16 cellular contexts compared by ENCODE assay signal in the genomic region with DNA sequence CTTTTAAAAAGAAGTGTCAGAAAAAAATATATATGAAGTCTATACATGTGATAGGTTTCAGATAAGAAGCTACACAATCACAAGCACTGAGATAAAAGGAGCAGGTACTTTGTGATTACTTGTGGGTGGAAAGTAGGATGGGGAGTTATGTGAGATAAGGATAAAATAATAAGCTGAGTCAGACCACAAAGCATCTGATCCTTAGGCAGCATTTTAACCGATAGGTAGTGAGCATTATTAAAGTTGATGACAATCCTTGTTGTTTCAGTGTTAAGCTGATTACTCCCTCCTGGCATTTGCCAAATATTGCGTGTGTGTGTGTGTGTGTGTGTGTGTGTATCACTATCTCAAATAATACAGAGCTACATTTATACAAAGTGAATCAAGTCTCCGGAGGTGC.
A peak's percentile ranks its signal among the peaks of the same experiment; 100 is the strongest.
DNase-seq lines count a peak whose midpoint lies in the region; TF ChIP-seq lines count a peak whose summit lies in the region.
"Had no signal": no experiment of that assay in that cellular context is flagged by ENCODE, and none has a peak within 500 bp of the region (broad histone marks: within the 10 kb centered on the region; RNA-seq: fewer than 3 reads in every experiment).

No MANE protein-coding gene starts in this region.

- TF ChIP-seq CTCF in HEK293 (tag by site-specific recombination; IDR thresholded peaks at IDR 0.05), result no peak

- H3K9me3 ChIP-seq in HEK293 (ENCODE audit: control insufficient read depth, insufficient read depth, low read depth, low read length), result no peaks in the 10 kb centered on the region
- H3K9me3 ChIP-seq: Caco-2 had no signal

- H3K4me1 ChIP-seq in HEK293 (ENCODE audit: control insufficient read depth, insufficient read depth, low read length), result 0 out of 2 replicates have a peak, but pooled peaks cover 2% of the 10 kb centered on the region
- H3K4me1 ChIP-seq: Caco-2 had no signal

- DNase-seq in Daoy (ENCODE audit: low read depth), result peak; percentile 6
- peak; percentile 28 for DNase-seq in amniotic epithelial cell (ENCODE audit: low read depth)
- DNase-seq in kidney glomerular epithelial cell (lab: John Stamatoyannopoulos, UW), result peak; percentile 10
- no peak for DNase-seq in T-helper 2 cell
- no peak for DNase-seq in AG08395 (ENCODE audit: low spot score)
- DNase-seq in NCI-H1694 (lab: John Stamatoyannopoulos, UW), result no peak
- DNase-seq: ACHN; Caco-2; CD4-positive, CD25-positive, alpha-beta regulatory T cell; GM23248; HCEC 1CT; KBM-7; NCI-H1436 treated with DMSO at 0.1 percent for 48 hours; NCI-H524; RPMI8226 had no signal

- CTCF ChIA-PET in HEK293 (lab: Yijun Ruan, JAX), result no interaction called here

- H3K4me3 ChIP-seq in HEK293 (ENCODE audit: low read depth, low read length), result no peak overlapping the region
- H3K4me3 ChIP-seq: GM23248 had no signal

- H3K36me3 ChIP-seq in HEK293 (ENCODE audit: control insufficient read depth in 2 of 2, insufficient read depth in 1 of 2, low read length in 2 of 2), result no peaks in the 10 kb centered on the region

- no peak overlapping the region for H3K27ac ChIP-seq in HEK293 (ENCODE audit: extremely low read depth, low read depth, low read length)
- H3K27ac ChIP-seq: GM23248 had no signal

- POLR2A ChIA-PET in HEK293 (lab: Yijun Ruan, JAX), result no interaction called here

TF ChIP-seq in HEK293, 187 proteins besides CTCF, POLR2A, EP300 and RAD21:
- TF ChIP-seq EGR2 (tag by site-specific recombination; IDR thresholded peaks at IDR 0.05; ENCODE audit: low read depth) (peak; percentile 48; the same call in 1 of the 2 replicates), ZFHX2 (tag by site-specific recombination; conservative IDR thresholded peaks at IDR 0.05) (peak; percentile 26; the same call in 1 of the 2 replicates), ZNF10 (tag by site-specific recombination; IDR thresholded peaks at IDR 0.05) (no peak), ZNF132 (tag by site-specific recombination; IDR thresholded peaks at IDR 0.05; ENCODE audit: borderline replicate concordance) (no peak), ZNF571 (tag by site-specific recombination; IDR thresholded peaks at IDR 0.05) (no peak), ZNF521 (tag by site-specific recombination; IDR thresholded peaks at IDR 0.05) (no peak), ZNF391 (tag by site-specific recombination; IDR thresholded peaks at IDR 0.05; ENCODE audit: borderline replicate concordance, low read depth) (no peak)

Comparison
In these comparisons a context has a peak if more than half of its experiments do, and no peak if none do; other contexts are left out.
1. DNase-seq: peak in Daoy (single experiment), amniotic epithelial cell (single experiment) and kidney glomerular epithelial cell (single experiment); none in T-helper 2 cell (0 of 5), AG08395 (single experiment) and NCI-H1694 (single experiment).